ENCODE assay signal across 1 cellular context in the genomic region with DNA sequence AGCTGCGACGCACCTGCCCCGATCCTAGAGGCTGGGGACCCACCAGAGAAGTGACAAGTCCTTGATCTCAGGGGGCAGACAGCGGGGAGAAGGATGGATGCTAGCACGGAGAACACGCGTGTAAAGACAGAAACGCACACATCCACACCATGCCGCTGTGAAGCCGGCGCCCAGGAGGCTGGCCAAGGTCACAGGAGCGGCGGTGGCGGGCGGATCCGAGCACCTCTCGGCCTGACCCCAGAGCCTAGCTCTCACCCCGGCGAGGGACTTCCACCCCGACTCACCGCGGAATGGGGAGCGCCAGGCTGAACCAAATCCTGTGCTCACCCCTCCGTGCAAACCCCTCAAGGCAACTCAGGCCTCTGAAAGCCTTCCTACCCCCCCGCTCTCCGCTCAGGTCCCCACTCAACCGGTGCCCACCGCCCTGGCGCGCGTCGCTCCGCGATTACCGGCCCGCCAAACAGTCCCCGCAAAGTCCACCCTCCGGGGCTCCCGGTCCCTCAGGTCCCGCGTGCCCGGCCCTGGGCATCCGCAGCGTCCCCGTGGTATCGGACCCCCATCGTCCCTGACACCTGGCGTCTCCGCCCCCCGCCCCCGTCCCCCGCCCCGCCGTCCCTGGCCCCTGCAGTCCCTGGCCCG.
TF ChIP-seq lines count a peak whose summit lies in the region.

No MANE protein-coding gene starts in this region.

TF ChIP-seq in SK-N-SH, 30 proteins besides CTCF, POLR2A, EP300 and RAD21:
- TF ChIP-seq POLR2AphosphoS5 (IDR thresholded peaks at IDR 0.05; ENCODE audit: low read depth, low read length) (no peak), FOSL2 (IDR thresholded peaks at IDR 0.05; ENCODE audit: borderline replicate concordance, low read depth) (no peak), SIN3A (IDR thresholded peaks at IDR 0.05; ENCODE audit: borderline replicate concordance, low read depth, low read length) (no peak), RFX5 (IDR thresholded peaks at IDR 0.05; ENCODE audit: low read length) (no peak), SMC3 (IDR thresholded peaks at IDR 0.05; ENCODE audit: low read depth, low read length) (no peak), TAF1 (IDR thresholded peaks at IDR 0.05; ENCODE audit: borderline replicate concordance, low read depth, low read length) (no peak), GABPA (IDR thresholded peaks at IDR 0.05; ENCODE audit: low read depth) (no peak), RCOR1 (IDR thresholded peaks at IDR 0.05; ENCODE audit: low read length) (no peak)
- TF ChIP-seq, protein P1, sequence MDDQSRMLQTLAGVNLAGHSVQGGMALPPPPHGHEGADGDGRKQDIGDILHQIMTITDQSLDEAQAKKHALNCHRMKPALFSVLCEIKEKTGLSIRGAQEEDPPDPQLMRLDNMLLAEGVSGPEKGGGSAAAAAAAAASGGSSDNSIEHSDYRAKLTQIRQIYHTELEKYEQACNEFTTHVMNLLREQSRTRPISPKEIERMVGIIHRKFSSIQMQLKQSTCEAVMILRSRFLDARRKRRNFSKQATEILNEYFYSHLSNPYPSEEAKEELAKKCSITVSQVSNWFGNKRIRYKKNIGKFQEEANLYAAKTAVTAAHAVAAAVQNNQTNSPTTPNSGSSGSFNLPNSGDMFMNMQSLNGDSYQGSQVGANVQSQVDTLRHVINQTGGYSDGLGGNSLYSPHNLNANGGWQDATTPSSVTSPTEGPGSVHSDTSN (IDR thresholded peaks at IDR 0.05): no peak
- TF ChIP-seq, protein P2, sequence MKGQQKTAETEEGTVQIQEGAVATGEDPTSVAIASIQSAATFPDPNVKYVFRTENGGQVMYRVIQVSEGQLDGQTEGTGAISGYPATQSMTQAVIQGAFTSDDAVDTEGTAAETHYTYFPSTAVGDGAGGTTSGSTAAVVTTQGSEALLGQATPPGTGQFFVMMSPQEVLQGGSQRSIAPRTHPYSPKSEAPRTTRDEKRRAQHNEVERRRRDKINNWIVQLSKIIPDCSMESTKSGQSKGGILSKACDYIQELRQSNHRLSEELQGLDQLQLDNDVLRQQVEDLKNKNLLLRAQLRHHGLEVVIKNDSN (IDR thresholded peaks at IDR 0.05; ENCODE audit: borderline replicate concordance, low read depth): no peak
- TF ChIP-seq, protein P3, sequence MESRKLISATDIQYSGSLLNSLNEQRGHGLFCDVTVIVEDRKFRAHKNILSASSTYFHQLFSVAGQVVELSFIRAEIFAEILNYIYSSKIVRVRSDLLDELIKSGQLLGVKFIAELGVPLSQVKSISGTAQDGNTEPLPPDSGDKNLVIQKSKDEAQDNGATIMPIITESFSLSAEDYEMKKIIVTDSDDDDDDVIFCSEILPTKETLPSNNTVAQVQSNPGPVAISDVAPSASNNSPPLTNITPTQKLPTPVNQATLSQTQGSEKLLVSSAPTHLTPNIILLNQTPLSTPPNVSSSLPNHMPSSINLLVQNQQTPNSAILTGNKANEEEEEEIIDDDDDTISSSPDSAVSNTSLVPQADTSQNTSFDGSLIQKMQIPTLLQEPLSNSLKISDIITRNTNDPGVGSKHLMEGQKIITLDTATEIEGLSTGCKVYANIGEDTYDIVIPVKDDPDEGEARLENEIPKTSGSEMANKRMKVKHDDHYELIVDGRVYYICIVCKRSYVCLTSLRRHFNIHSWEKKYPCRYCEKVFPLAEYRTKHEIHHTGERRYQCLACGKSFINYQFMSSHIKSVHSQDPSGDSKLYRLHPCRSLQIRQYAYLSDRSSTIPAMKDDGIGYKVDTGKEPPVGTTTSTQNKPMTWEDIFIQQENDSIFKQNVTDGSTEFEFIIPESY (IDR thresholded peaks at IDR 0.05; ENCODE audit: borderline replicate concordance, low read depth): no peak
- TF ChIP-seq, protein P4, sequence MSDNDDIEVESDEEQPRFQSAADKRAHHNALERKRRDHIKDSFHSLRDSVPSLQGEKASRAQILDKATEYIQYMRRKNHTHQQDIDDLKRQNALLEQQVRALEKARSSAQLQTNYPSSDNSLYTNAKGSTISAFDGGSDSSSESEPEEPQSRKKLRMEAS (IDR thresholded peaks at IDR 0.05; ENCODE audit: low read depth): no peak
